13 cellular contexts compared by ENCODE assay signal in the genomic region with DNA sequence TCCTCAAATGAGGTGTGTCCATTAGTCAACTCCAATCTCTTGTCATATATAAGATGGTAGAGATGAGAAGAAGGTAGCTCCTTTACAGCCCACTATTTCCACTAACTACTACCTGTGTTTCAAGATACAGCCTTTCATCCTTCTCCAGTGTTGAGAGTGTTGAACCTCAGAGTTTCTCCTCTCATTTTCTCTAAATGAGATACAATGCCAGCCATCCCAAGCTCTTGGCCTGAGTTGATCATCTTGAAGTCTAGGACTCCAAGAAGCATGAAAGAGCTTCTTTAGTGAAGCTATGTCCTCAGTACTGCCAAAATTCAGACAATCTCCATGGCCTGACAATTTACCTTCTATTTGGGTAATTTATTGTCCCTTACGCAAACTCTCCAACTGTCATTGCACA. TPM values are rescaled to one million over a fixed set of nuclear protein-coding genes. Genes with fewer than 3 reads are reported as not detected.
DNase-seq lines count a peak whose midpoint lies in the region; ATAC-seq, FAIRE-seq and TF ChIP-seq lines count a peak whose summit lies in the region.
"Had no signal": no experiment of that assay in that cellular context is flagged by ENCODE, and none has a peak within 500 bp of the region (broad histone marks: within the 10 kb centered on the region; RNA-seq: fewer than 3 reads in every experiment).

No MANE protein-coding gene starts in this region.

- peak overlapping the region; percentile 82 to 98 (median 92) for H3K27ac ChIP-seq in BLaER1 treated with 17β-estradiol and CSF1 and Interleukin-3, amounts not matched to agents 10 nM and 100 nM
- H3K27ac ChIP-seq in esophagus muscularis mucosa (replicated peaks in 1 of 4), result peak overlapping the region in 2 of 4 donors; percentile 33 to 70

- no peaks in the 10 kb centered on the region for H3K27me3 ChIP-seq in BLaER1 treated with 17β-estradiol and CSF1 and Interleukin-3, amounts not matched to agents 10 nM and 100 nM
- H3K27me3 ChIP-seq in esophagus muscularis mucosa, result peaks cover 0 to 3% (median 0%) of the 10 kb centered on the region in 4 donors

- no peak overlapping the region for H3K4me3 Mint-ChIP-seq in activated naive CD8-positive, alpha-beta T cell treated with anti-CD3 and anti-CD28 coated beads for 36 hours
- peak overlapping the region; percentile 95 to 100 (median 98) for H3K4me3 Mint-ChIP-seq in naive B cell

- H3K36me3 ChIP-seq in BLaER1 treated with 17β-estradiol and CSF1 and Interleukin-3, amounts not matched to agents 10 nM and 100 nM, result peaks cover 23 to 37% (median 31%) of the 10 kb centered on the region in 11 experiments
- H3K36me3 ChIP-seq in esophagus muscularis mucosa, result peaks cover 0 to 4% (median 0%) of the 10 kb centered on the region in 4 donors

- intact Hi-C loops in esophagus muscularis mucosa (cut with DNase I), result no loop called here

- no peak for FAIRE-seq in frontal cortex (lab: Jason Lieb, UNC)

- DNase-seq in activated naive CD8-positive, alpha-beta T cell treated with anti-CD3 and anti-CD28 coated beads for 36 hours, result no peak
- no peak for DNase-seq in naive B cell
- DNase-seq in SIG-M5 treated with dmso at 0.1 percent for 504 hours (lab: John Stamatoyannopoulos, UW; ENCODE audit: unreplicated experiment), result no peak
- DNase-seq in frontal cortex (ENCODE audit: low spot score in 2 of 2), result no peak
- no peak for DNase-seq in esophagus muscularis mucosa (ENCODE audit: extremely low spot score)
- DNase-seq: aorta, NCI-H748 treated with DMSO at 0.1 percent for 48 hours had no signal

- peaks cover 63 to 72% (median 66%) of the 10 kb centered on the region in 10 experiments for H3K4me1 ChIP-seq in BLaER1 treated with 17β-estradiol and CSF1 and Interleukin-3, amounts not matched to agents 10 nM and 100 nM
- peaks cover 0 to 3% (median 0%) of the 10 kb centered on the region in 4 donors for H3K4me1 ChIP-seq in esophagus muscularis mucosa

- 96% methylated on average over 1 of the region's 1 CpG for WGBS in esophagus muscularis mucosa

- peak overlapping the region; percentile 52 for H3K27ac Mint-ChIP-seq in activated naive CD8-positive, alpha-beta T cell treated with anti-CD3 and anti-CD28 coated beads for 36 hours
- H3K27ac Mint-ChIP-seq in naive B cell, result peak overlapping the region; percentile 99 to 100 (median 100)

- H3K9ac ChIP-seq in BLaER1 treated with 17β-estradiol and CSF1 and Interleukin-3, amounts not matched to agents 10 nM and 100 nM, result peak overlapping the region; percentile 84 to 98 (median 90); a peak in 19 of 22 replicates

- peaks cover 0 to 9% (median 0%) of the 10 kb centered on the region in 11 experiments; a peak in 4 of 22 replicates for H3K9me3 ChIP-seq in BLaER1 treated with 17β-estradiol and CSF1 and Interleukin-3, amounts not matched to agents 10 nM and 100 nM (replicated peaks in 1 of 11)
- no peaks in the 10 kb centered on the region for H3K9me3 ChIP-seq in esophagus muscularis mucosa

- peak overlapping the region; percentile 56 to 93 (median 70) for H3K4me2 ChIP-seq in BLaER1 treated with 17β-estradiol and CSF1 and Interleukin-3, amounts not matched to agents 10 nM and 100 nM

- no peaks in the 10 kb centered on the region for H3K36me3 Mint-ChIP-seq in activated naive CD8-positive, alpha-beta T cell treated with anti-CD3 and anti-CD28 coated beads for 36 hours
- H3K36me3 Mint-ChIP-seq in naive B cell, result peaks cover 49 to 54% of the 10 kb centered on the region in 2 donors

- peaks cover 26% of the 10 kb centered on the region for H3K27me3 Mint-ChIP-seq in activated naive CD8-positive, alpha-beta T cell treated with anti-CD3 and anti-CD28 coated beads for 36 hours
- H3K27me3 Mint-ChIP-seq in naive B cell, result no peaks in the 10 kb centered on the region

- no peaks in the 10 kb centered on the region for H3K9me3 Mint-ChIP-seq in activated naive CD8-positive, alpha-beta T cell treated with anti-CD3 and anti-CD28 coated beads for 36 hours
- peaks cover 0 to 8% (median 4%) of the 10 kb centered on the region in 7 donors for H3K9me3 Mint-ChIP-seq in naive B cell
- H3K9me3 Mint-ChIP-seq: activated CD4-positive, alpha-beta T cell treated with anti-CD3 and anti-CD28 coated beads, Interleukin-2, amount 10 ng/mL, durations not matched to agents 7 days and 5 days had no signal

- TF ChIP-seq EP300 in esophagus muscularis mucosa (IDR thresholded peaks at IDR 0.05), result no peak

- TF ChIP-seq POLR2A in esophagus muscularis mucosa (IDR thresholded peaks at IDR 0.05; ENCODE audit: low read depth), result no peak

- peak; percentile 7 for ATAC-seq in GM18907 (IDR thresholded peaks at IDR 0.05; ENCODE audit: unreplicated experiment)
- no peak for ATAC-seq in naive B cell (ENCODE audit: low read depth in 2 of 2)
- ATAC-seq in HG03460 (IDR thresholded peaks at IDR 0.05; ENCODE audit: unreplicated experiment), result no peak

- no peak for TF ChIP-seq CTCF in esophagus muscularis mucosa (IDR thresholded peaks at IDR 0.05)

- peak overlapping the region in 9 of 10 experiments; percentile 71 to 92 (median 78); a peak in 11 of 20 replicates for H3K4me3 ChIP-seq in BLaER1 treated with 17β-estradiol and CSF1 and Interleukin-3, amounts not matched to agents 10 nM and 100 nM
- H3K4me3 ChIP-seq in esophagus muscularis mucosa, result peak overlapping the region in 1 of 4 donors; percentile 41

- H4K20me1 ChIP-seq in BLaER1 treated with 17β-estradiol and CSF1 and Interleukin-3, amounts not matched to agents 10 nM and 100 nM, result peaks cover 7 to 38% (median 29%) of the 10 kb centered on the region in 11 experiments; a peak in 12 of 22 replicates

- H3K4me1 Mint-ChIP-seq in activated naive CD8-positive, alpha-beta T cell treated with anti-CD3 and anti-CD28 coated beads for 36 hours, result peaks cover 14% of the 10 kb centered on the region
- H3K4me1 Mint-ChIP-seq in naive B cell, result peaks cover 66 to 80% (median 74%) of the 10 kb centered on the region in 3 donors

RNA-seq across cellular contexts. Expression of gene HLA-DRA, which starts 0.5 kb away (rescaled TPM):
- total RNA-seq in activated naive CD8-positive, alpha-beta T cell treated with anti-CD3 and anti-CD28 coated beads for 36 hours, result 10 to 100 TPM in 1 of 2 experiments, 1 to 10 TPM in 1; 9.8 to 12.2 TPM
- polyA plus RNA-seq in naive B cell (ENCODE audit: low read depth in 6 of 6), result over 10,000 TPM; 10,549 to 17,877 (median 15,091) TPM
- total RNA-seq in frontal cortex (2.0 TPM), esophagus muscularis mucosa (100 to 1,000 TPM in 3 of 4 donors, 10 to 100 TPM in 1; 93.9 to 223 (median 113) TPM)
- total RNA-seq: HT-29 had no signal

RNA-seq across cellular contexts. Expression of gene BTNL2, which starts 32.2 kb away (rescaled TPM):
- total RNA-seq in activated naive CD8-positive, alpha-beta T cell treated with anti-CD3 and anti-CD28 coated beads for 36 hours, result not detected
- not detected for polyA plus RNA-seq in naive B cell (ENCODE audit: low read depth in 6 of 6)
- total RNA-seq in frontal cortex, result not detected
- not detected for total RNA-seq in esophagus muscularis mucosa
- total RNA-seq: activated CD4-positive, alpha-beta T cell treated with anti-CD3 and anti-CD28 coated beads, Interleukin-2, amount 10 ng/mL, durations not matched to agents 7 days and 5 days; aorta; HT-29; lower leg skin had no signal
- polyA plus RNA-seq: aorta had no signal

Comparison
In these comparisons a context has a peak if more than half of its experiments do, and no peak if none do; other contexts are left out.
1. RNA of gene HLA-DRA, which starts 0.5 kb away (total RNA-seq): 93.9 to 223 TPM in esophagus muscularis mucosa; 9.8 to 12.2 TPM in activated naive CD8-positive, alpha-beta T cell treated with anti-CD3 and anti-CD28 coated beads for 36 hours and 2.0 TPM in frontal cortex (single experiment); every median in the first group is over 4 times any median in the second.